In genomic region chr20:309841-310644, GRCh38 we compare ENCODE assay signal across 1 cellular context.
TF ChIP-seq lines count a peak whose summit lies in the region.

No MANE protein-coding gene starts in this region.

TF ChIP-seq in HepG2, 621 proteins besides CTCF, POLR2A, EP300 and RAD21 (continued from another document and continues in another):
- TF ChIP-seq, protein P1, sequence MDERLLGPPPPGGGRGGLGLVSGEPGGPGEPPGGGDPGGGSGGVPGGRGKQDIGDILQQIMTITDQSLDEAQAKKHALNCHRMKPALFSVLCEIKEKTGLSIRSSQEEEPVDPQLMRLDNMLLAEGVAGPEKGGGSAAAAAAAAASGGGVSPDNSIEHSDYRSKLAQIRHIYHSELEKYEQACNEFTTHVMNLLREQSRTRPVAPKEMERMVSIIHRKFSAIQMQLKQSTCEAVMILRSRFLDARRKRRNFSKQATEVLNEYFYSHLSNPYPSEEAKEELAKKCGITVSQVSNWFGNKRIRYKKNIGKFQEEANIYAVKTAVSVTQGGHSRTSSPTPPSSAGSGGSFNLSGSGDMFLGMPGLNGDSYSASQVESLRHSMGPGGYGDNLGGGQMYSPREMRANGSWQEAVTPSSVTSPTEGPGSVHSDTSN (CRISPR knock-in tag; IDR thresholded peaks at IDR 0.05): peak; percentile 70
- no peak for TF ChIP-seq ZNF766 (CRISPR knock-in tag; IDR thresholded peaks at IDR 0.05; ENCODE audit: borderline replicate concordance)
- no peak; the same call in none of the 2 replicates for TF ChIP-seq GFI1 (CRISPR knock-in tag; IDR thresholded peaks at IDR 0.05; ENCODE audit: borderline replicate concordance)
- TF ChIP-seq ZNF816 (CRISPR knock-in tag; IDR thresholded peaks at IDR 0.05; ENCODE audit: borderline replicate concordance): peak; percentile 90
- TF ChIP-seq ZNF546 (CRISPR knock-in tag; conservative IDR thresholded peaks at IDR 0.05): 0 out of 2 replicates have a peak, but pooled peaks have one; percentile 56
- TF ChIP-seq ZNF83 (CRISPR knock-in tag; IDR thresholded peaks at IDR 0.05; ENCODE audit: borderline replicate concordance): no peak
- TF ChIP-seq SIX4 (CRISPR knock-in tag; IDR thresholded peaks at IDR 0.05): peak; percentile 37; the same call in 1 of the 2 replicates
- TF ChIP-seq ZNF263 (CRISPR knock-in tag; IDR thresholded peaks at IDR 0.05): peak; percentile 48
- TF ChIP-seq ZFP37 (CRISPR knock-in tag; IDR thresholded peaks at IDR 0.05; ENCODE audit: borderline replicate concordance): peak; percentile 16; the same call in 1 of the 2 replicates
- TF ChIP-seq ZNF33A (CRISPR knock-in tag; IDR thresholded peaks at IDR 0.05; ENCODE audit: borderline replicate concordance): no peak
- TF ChIP-seq HINFP (CRISPR knock-in tag; IDR thresholded peaks at IDR 0.05; ENCODE audit: low read depth): peak; percentile 63; the same call in 1 of the 2 replicates
- TF ChIP-seq, protein P2, sequence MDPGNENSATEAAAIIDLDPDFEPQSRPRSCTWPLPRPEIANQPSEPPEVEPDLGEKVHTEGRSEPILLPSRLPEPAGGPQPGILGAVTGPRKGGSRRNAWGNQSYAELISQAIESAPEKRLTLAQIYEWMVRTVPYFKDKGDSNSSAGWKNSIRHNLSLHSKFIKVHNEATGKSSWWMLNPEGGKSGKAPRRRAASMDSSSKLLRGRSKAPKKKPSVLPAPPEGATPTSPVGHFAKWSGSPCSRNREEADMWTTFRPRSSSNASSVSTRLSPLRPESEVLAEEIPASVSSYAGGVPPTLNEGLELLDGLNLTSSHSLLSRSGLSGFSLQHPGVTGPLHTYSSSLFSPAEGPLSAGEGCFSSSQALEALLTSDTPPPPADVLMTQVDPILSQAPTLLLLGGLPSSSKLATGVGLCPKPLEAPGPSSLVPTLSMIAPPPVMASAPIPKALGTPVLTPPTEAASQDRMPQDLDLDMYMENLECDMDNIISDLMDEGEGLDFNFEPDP (CRISPR knock-in tag; conservative IDR thresholded peaks at IDR 0.05): 0 out of 2 replicates have a peak, but pooled peaks have one; percentile 71
- TF ChIP-seq NR2F1 (CRISPR knock-in tag; IDR thresholded peaks at IDR 0.05): 0 out of 4 replicates have a peak, but pooled peaks of 1 of the 2 experiments have one; percentile 23
- peak; percentile 5; the same call in 1 of the 2 replicates for TF ChIP-seq ARHGAP35 (CRISPR knock-in tag; IDR thresholded peaks at IDR 0.05; ENCODE audit: borderline replicate concordance)
- TF ChIP-seq ATF7-NPFF (CRISPR knock-in tag; IDR thresholded peaks at IDR 0.05; ENCODE audit: low read depth): no peak
- no peak for TF ChIP-seq GTF3A (CRISPR knock-in tag; conservative IDR thresholded peaks at IDR 0.05)
- peak; percentile 25; the same call in 1 of the 2 replicates for TF ChIP-seq ZNF430 (CRISPR knock-in tag; IDR thresholded peaks at IDR 0.05)
- peak; percentile 23; the same call in 1 of the 2 replicates for TF ChIP-seq ELF1 (CRISPR knock-in tag; IDR thresholded peaks at IDR 0.05)
- no peak for TF ChIP-seq SCMH1 (CRISPR knock-in tag; IDR thresholded peaks at IDR 0.05; ENCODE audit: borderline replicate concordance)
- no peak for TF ChIP-seq ISX (CRISPR knock-in tag; conservative IDR thresholded peaks at IDR 0.05)
- TF ChIP-seq ETV5 (CRISPR knock-in tag; IDR thresholded peaks at IDR 0.05; ENCODE audit: borderline replicate concordance): peak; percentile 3; the same call in 1 of the 2 replicates
- TF ChIP-seq ZNF431 (CRISPR knock-in tag; IDR thresholded peaks at IDR 0.05; ENCODE audit: borderline replicate concordance, low read depth): 0 out of 2 replicates have a peak, but pooled peaks have one; percentile 58
- no peak for TF ChIP-seq ZNF138 (CRISPR knock-in tag; IDR thresholded peaks at IDR 0.05; ENCODE audit: low read depth)
- TF ChIP-seq, protein P3, sequence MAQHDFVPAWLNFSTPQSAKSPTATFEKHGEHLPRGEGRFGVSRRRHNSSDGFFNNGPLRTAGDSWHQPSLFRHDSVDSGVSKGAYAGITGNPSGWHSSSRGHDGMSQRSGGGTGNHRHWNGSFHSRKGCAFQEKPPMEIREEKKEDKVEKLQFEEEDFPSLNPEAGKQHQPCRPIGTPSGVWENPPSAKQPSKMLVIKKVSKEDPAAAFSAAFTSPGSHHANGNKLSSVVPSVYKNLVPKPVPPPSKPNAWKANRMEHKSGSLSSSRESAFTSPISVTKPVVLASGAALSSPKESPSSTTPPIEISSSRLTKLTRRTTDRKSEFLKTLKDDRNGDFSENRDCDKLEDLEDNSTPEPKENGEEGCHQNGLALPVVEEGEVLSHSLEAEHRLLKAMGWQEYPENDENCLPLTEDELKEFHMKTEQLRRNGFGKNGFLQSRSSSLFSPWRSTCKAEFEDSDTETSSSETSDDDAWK (CRISPR knock-in tag; IDR thresholded peaks at IDR 0.05): no peak
- TF ChIP-seq XBP1 (CRISPR knock-in tag; IDR thresholded peaks at IDR 0.05): no peak
- no peak for TF ChIP-seq ZSCAN5A (CRISPR knock-in tag; IDR thresholded peaks at IDR 0.05; ENCODE audit: borderline replicate concordance)
- no peak for TF ChIP-seq RBM22 (optimal IDR thresholded peaks at IDR 0.05; ENCODE audit: low read length)
- no peak for TF ChIP-seq EZH2 (conservative IDR thresholded peaks at IDR 0.05; ENCODE audit: low read depth, low read length)
- peak; percentile 19; the same call in 1 of the 2 replicates for TF ChIP-seq ZSCAN21 (CRISPR knock-in tag; IDR thresholded peaks at IDR 0.05; ENCODE audit: borderline replicate concordance)
- TF ChIP-seq SP4 (CRISPR knock-in tag; IDR thresholded peaks at IDR 0.05): peak; percentile 61; the same call in 1 of the 2 replicates
- TF ChIP-seq JUN (CRISPR knock-in tag; IDR thresholded peaks at IDR 0.05): no peak
- no peak; the same call in 1 of the 2 replicates for TF ChIP-seq ZNF232 (CRISPR knock-in tag; IDR thresholded peaks at IDR 0.05; ENCODE audit: borderline replicate concordance)
- peak; percentile 76 for TF ChIP-seq SALL1 (CRISPR knock-in tag; IDR thresholded peaks at IDR 0.05)
- peak; percentile 68; the same call in 1 of the 2 replicates for TF ChIP-seq ZNF619 (CRISPR knock-in tag; IDR thresholded peaks at IDR 0.05)
- no peak for TF ChIP-seq SKI (IDR thresholded peaks at IDR 0.05; ENCODE audit: partially characterized antibody)
- TF ChIP-seq BHLHE40 (IDR thresholded peaks at IDR 0.05; ENCODE audit: low read length): 0 out of 2 replicates have a peak, but pooled peaks have one; percentile 8
- no peak for TF ChIP-seq ZNF672 (CRISPR knock-in tag; IDR thresholded peaks at IDR 0.05)
- TF ChIP-seq ZNF350 (CRISPR knock-in tag; IDR thresholded peaks at IDR 0.05; ENCODE audit: borderline replicate concordance, low read depth): no peak; the same call in 1 of the 2 replicates
- no peak for TF ChIP-seq NPAS2 (CRISPR knock-in tag; IDR thresholded peaks at IDR 0.05; ENCODE audit: borderline replicate concordance)
- peak; percentile 64; the same call in 1 of the 2 replicates for TF ChIP-seq ZBTB26 (CRISPR knock-in tag; IDR thresholded peaks at IDR 0.05; ENCODE audit: borderline replicate concordance)
- TF ChIP-seq, protein P4, sequence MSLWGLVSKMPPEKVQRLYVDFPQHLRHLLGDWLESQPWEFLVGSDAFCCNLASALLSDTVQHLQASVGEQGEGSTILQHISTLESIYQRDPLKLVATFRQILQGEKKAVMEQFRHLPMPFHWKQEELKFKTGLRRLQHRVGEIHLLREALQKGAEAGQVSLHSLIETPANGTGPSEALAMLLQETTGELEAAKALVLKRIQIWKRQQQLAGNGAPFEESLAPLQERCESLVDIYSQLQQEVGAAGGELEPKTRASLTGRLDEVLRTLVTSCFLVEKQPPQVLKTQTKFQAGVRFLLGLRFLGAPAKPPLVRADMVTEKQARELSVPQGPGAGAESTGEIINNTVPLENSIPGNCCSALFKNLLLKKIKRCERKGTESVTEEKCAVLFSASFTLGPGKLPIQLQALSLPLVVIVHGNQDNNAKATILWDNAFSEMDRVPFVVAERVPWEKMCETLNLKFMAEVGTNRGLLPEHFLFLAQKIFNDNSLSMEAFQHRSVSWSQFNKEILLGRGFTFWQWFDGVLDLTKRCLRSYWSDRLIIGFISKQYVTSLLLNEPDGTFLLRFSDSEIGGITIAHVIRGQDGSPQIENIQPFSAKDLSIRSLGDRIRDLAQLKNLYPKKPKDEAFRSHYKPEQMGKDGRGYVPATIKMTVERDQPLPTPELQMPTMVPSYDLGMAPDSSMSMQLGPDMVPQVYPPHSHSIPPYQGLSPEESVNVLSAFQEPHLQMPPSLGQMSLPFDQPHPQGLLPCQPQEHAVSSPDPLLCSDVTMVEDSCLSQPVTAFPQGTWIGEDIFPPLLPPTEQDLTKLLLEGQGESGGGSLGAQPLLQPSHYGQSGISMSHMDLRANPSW (CRISPR knock-in tag; IDR thresholded peaks at IDR 0.05; ENCODE audit: borderline replicate concordance): peak; percentile 6; the same call in 1 of the 2 replicates
- 0 out of 2 replicates have a peak, but pooled peaks have one; percentile 56 for TF ChIP-seq EHMT2 (IDR thresholded peaks at IDR 0.05; ENCODE audit: borderline replicate concordance, low read depth, low read length)
- 0 out of 2 replicates have a peak, but pooled peaks have one; percentile 32 for TF ChIP-seq ATF6 (CRISPR knock-in tag; conservative IDR thresholded peaks at IDR 0.05)
- no peak for TF ChIP-seq NFE2L1 (CRISPR knock-in tag; IDR thresholded peaks at IDR 0.05; ENCODE audit: borderline replicate concordance)
- TF ChIP-seq ZNF724P (CRISPR knock-in tag; IDR thresholded peaks at IDR 0.05; ENCODE audit: borderline replicate concordance): no peak
- 0 out of 2 replicates have a peak, but pooled peaks have one; percentile 44 for TF ChIP-seq MAZ (IDR thresholded peaks at IDR 0.05; ENCODE audit: borderline replicate concordance, low read depth, low read length)
- no peak for TF ChIP-seq MAZ (CRISPR knock-in tag; IDR thresholded peaks at IDR 0.05; ENCODE audit: low read depth)
- TF ChIP-seq ZSCAN30 (CRISPR knock-in tag; IDR thresholded peaks at IDR 0.05): no peak
- 0 out of 2 replicates have a peak, but pooled peaks have one; percentile 26 for TF ChIP-seq ATAD3A (CRISPR knock-in tag; IDR thresholded peaks at IDR 0.05)
- TF ChIP-seq U2AF1 (optimal IDR thresholded peaks at IDR 0.05; ENCODE audit: low read depth, low read length): no peak
- TF ChIP-seq POLR2G (IDR thresholded peaks at IDR 0.05; ENCODE audit: low read depth, low read length): peak; percentile 69
- peak; percentile 71; the same call in 1 of the 2 replicates for TF ChIP-seq FOXC1 (CRISPR knock-in tag; IDR thresholded peaks at IDR 0.05; ENCODE audit: borderline replicate concordance)
- TF ChIP-seq ZSCAN22 (CRISPR knock-in tag; IDR thresholded peaks at IDR 0.05): no peak
- TF ChIP-seq PAX8 (CRISPR knock-in tag; IDR thresholded peaks at IDR 0.05; ENCODE audit: borderline replicate concordance): 0 out of 2 replicates have a peak, but pooled peaks have one; percentile 17
